ENCODE assay signal across 12 cellular contexts in the genomic region with DNA sequence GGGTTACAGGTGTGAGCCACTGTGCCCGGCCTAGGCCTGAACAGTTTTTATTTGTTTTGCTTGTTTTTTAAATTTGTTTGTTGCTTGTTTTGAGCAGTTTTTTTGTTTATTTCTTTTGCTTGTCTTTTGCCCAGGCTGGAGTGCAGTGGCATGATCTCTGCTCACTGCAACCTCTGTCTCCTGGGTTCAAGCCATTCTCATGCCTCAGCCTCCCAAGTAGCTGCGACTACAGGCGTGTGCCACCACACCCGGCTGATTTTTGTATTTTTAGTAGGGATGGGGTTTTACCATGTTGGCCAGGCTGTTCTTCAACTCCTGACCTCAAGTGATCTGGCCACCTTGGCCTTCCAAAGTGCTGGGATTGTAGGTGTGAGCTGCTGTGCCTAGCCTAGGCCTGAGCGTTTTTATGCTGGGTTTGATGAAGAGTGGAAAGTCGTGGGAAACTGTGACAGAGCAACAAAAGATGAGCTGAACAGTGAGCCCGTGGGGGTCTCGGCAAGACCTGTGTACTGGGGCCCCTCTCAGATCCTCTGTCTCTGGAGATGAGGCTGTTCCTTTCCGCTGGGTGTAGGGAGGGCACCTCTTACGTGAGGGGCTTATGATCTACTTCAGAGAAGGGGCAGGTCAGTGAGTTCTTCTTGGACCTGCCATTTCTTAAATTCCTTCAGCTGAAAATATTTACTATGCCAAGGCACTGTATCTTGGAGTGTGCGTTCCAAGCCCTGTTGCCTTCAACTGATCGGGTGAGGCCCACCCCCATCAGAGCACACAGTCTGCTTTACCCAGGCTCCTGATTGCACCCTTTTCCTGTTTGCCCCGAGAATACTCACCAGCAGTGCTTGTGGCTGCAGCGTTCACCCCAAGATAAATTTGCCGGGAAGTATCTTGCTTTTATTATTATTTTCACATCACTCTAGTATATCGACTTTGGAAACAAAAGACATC.
DNase-seq lines count a peak whose midpoint lies in the region; ATAC-seq, FAIRE-seq and TF ChIP-seq lines count a peak whose summit lies in the region.
"Had no signal": no experiment of that assay in that cellular context is flagged by ENCODE, and none has a peak within 500 bp of the region (broad histone marks: within the 10 kb centered on the region; RNA-seq: fewer than 3 reads in every experiment).

No MANE protein-coding gene starts in this region.

- in situ Hi-C loops in GM12878 (cut with MboI): loop anchor here (25.0 kb wide), 1 partner anchor 1201 kb away; a partner anchor contains a TSS

- H3K27me3 Mint-ChIP-seq in natural killer cell treated with Interleukin-12 subunit alpha and Interleukin-12 subunit beta and Interleukin-15 and Interleukin-18, amount 100 ng/mL, for 72 hours: no peaks in the 10 kb centered on the region

- H3K4me1 ChIP-seq in heart left ventricle (peaks cover 9 to 99% (median 65%) of the 10 kb centered on the region in 12 donors), GM12878 (ENCODE audit: control insufficient read depth, insufficient read depth, low read length) (peaks cover 79% of the 10 kb centered on the region), pancreas (peaks cover 0 to 5% (median 0%) of the 10 kb centered on the region in 3 donors)

- peaks cover 92% of the 10 kb centered on the region for H3K79me2 ChIP-seq in GM12878 (ENCODE audit: control insufficient read depth, insufficient read depth, low read length)

- H3K4me1 Mint-ChIP-seq in natural killer cell treated with Interleukin-12 subunit alpha and Interleukin-12 subunit beta and Interleukin-15 and Interleukin-18, amount 100 ng/mL, for 72 hours (ENCODE audit: low read depth in 2 of 2): peaks cover 68 to 74% of the 10 kb centered on the region in 2 donors

- peak overlapping the region; percentile 99 for H3K27ac Mint-ChIP-seq in natural killer cell treated with Interleukin-12 subunit alpha and Interleukin-12 subunit beta and Interleukin-15 and Interleukin-18, amount 100 ng/mL, for 72 hours

- no peak for TF ChIP-seq EP300 in GM12878 (IDR thresholded peaks at IDR 0.05; ENCODE audit: borderline replicate concordance in 1 of 2, control insufficient read depth in 1 of 2, low read depth in 2 of 2, low read length in 2 of 2)

- H3K9me3 ChIP-seq in heart left ventricle: no peaks in the 10 kb centered on the region
- H3K9me3 ChIP-seq in GM12878 (replicated peaks; ENCODE audit: control insufficient read depth, insufficient read depth, low read length): no peaks in the 10 kb centered on the region
- no peaks in the 10 kb centered on the region for H3K9me3 ChIP-seq in pancreas
- H3K9me3 ChIP-seq: ovary had no signal

- peak overlapping the region in 11 of 12 donors; percentile 3 to 91 (median 31) for H3K27ac ChIP-seq in heart left ventricle
- H3K27ac ChIP-seq in GM12878 (ENCODE audit: control insufficient read depth, insufficient read depth): peak overlapping the region; percentile 99
- H3K27ac ChIP-seq in pancreas: peak overlapping the region in 2 of 4 donors; percentile 5 to 26
- H3K27ac ChIP-seq: C4-2B, ovary had no signal

- TF ChIP-seq POLR2A in heart left ventricle (IDR thresholded peaks at IDR 0.05): no peak
- TF ChIP-seq POLR2A in GM12878 (IDR thresholded peaks at IDR 0.05; ENCODE audit: low read depth, low read length): no peak

- H3K27me3 ChIP-seq in heart left ventricle (no peaks in the 10 kb centered on the region), GM12878 (replicated peaks in 1 of 2; ENCODE audit: control insufficient read depth in 2 of 2, insufficient read depth in 2 of 2, low read length in 1 of 2) (no peaks in the 10 kb centered on the region), pancreas (no peaks in the 10 kb centered on the region)
- H3K27me3 ChIP-seq: ovary had no signal

- CTCF ChIA-PET in GM12878 (lab: Yijun Ruan, JAX): interaction anchor here (0.7 to 2.4 kb wide), 8 partner anchors 8 to 33 kb away, joined by 3 to 14 read pairs (median 4); no protein-coding TSS in a partner anchor

- no peaks in the 10 kb centered on the region for H3K36me3 ChIP-seq in heart left ventricle
- H3K36me3 ChIP-seq in GM12878 (ENCODE audit: control insufficient read depth in 2 of 2, insufficient read depth in 2 of 2, low read length in 1 of 2): peaks cover 15 to 17% of the 10 kb centered on the region in 2 experiments
- H3K36me3 ChIP-seq in pancreas: no peaks in the 10 kb centered on the region
- H3K36me3 ChIP-seq: ovary had no signal

- intact Hi-C loops in heart left ventricle (cut with DNase I): no loop called here
- intact Hi-C loops in Right ventricle myocardium inferior (cut with DNase I): no loop called here
- intact Hi-C loops in GM12878 (cut with micrococcal nuclease; ENCODE audit: unreplicated experiment): no loop called here
- intact Hi-C loops in pancreas (cut with DNase I): no loop called here

- no peaks in the 10 kb centered on the region for H4K20me1 ChIP-seq in GM12878 (ENCODE audit: control insufficient read depth, insufficient read depth)

- H3K9me3 Mint-ChIP-seq in natural killer cell treated with Interleukin-12 subunit alpha and Interleukin-12 subunit beta and Interleukin-15 and Interleukin-18, amount 100 ng/mL, for 72 hours: no peaks in the 10 kb centered on the region

- SMC1A ChIA-PET in GM12878 (lab: Charles Lee; ENCODE audit: uncharacterized antibody, unreplicated experiment): interaction anchor here (0.7 to 9.1 kb wide), 8 partner anchors 10 to 58 kb away, joined by 3 to 96 read pairs (median 10); no protein-coding TSS in a partner anchor

- POLR2A ChIA-PET in GM12878 (lab: Charles Lee): interaction anchor here (0.5 to 6.6 kb wide), 9 partner anchors 8 to 22 kb away, joined by 3 to 47 read pairs (median 6); no protein-coding TSS in a partner anchor

- no peak overlapping the region for H2AFZ ChIP-seq in GM12878 (ENCODE audit: control insufficient read depth, low read depth, low read length)

- ATAC-seq in heart left ventricle (no peak), Right ventricle myocardium inferior (no peak), GM12878 (no peak), pancreas (no peak), HG03442 (IDR thresholded peaks at IDR 0.05; ENCODE audit: unreplicated experiment) (no peak)
- no peak for ATAC-seq in natural killer cell treated with Interleukin-12 subunit alpha and Interleukin-12 subunit beta and Interleukin-15 and Interleukin-18, amount 100 ng/mL, for 72 hours

- DNase-seq in heart left ventricle (no peak), Right ventricle myocardium inferior (ENCODE audit: missing footprints) (no peak), GM12878 (ENCODE audit: low read depth, low spot score) (no peak), pancreas (no peak), NCI-H1436 (lab: John Stamatoyannopoulos, UW) (no peak), NCI-H2171 (lab: John Stamatoyannopoulos, UW) (no peak)
- no peak for DNase-seq in natural killer cell treated with Interleukin-12 subunit alpha and Interleukin-12 subunit beta and Interleukin-15 and Interleukin-18, amount 100 ng/mL, for 72 hours (ENCODE audit: low spot score)
- DNase-seq: NCI-H446, ovary had no signal

- FAIRE-seq in GM12878 (lab: Jason Lieb, UNC) (no peak), pancreas (lab: Jason Lieb, UNC) (no peak)

- TSS peak; percentile 33 for BruUV-seq in GM12878 (replicated peaks; lab: Mats Ljungman, UMichigan)

- RAD21 ChIA-PET in GM12878 (lab: Charles Lee; ENCODE audit: unreplicated experiment): interaction anchor here (1.2 to 6.9 kb wide), 8 partner anchors 10 to 33 kb away, joined by 4 to 63 read pairs (median 16); no protein-coding TSS in a partner anchor

- peak overlapping the region; percentile 68 for H3K9ac ChIP-seq in GM12878 (ENCODE audit: control insufficient read depth, insufficient read depth, low read length)

- TF ChIP-seq CTCF in heart left ventricle (IDR thresholded peaks at IDR 0.05) (no peak), GM12878 (IDR thresholded peaks at IDR 0.05 in 2 of 3, conservative IDR thresholded peaks at IDR 0.05 in 1 of 3; ENCODE audit: control insufficient read depth in 2 of 3, extremely low read depth in 1 of 3, insufficient read depth in 1 of 3, low read depth in 3 of 3, low read length in 3 of 3) (no peak), pancreas (IDR thresholded peaks at IDR 0.05) (no peak)

- 85 to 89% (median 85%) methylated on average over 16 of the region's 16 CpGs for WGBS in heart left ventricle, 4 donors
- 32% methylated on average over 16 of the region's 16 CpGs for WGBS in GM12878 (ENCODE audit: insufficient coverage, insufficient replicate concordance, low lambda C conversion rate, missing lambda C conversion rate)
- 88 to 93% methylated on average over 16 of the region's 16 CpGs for WGBS in pancreas, 2 donors

- H3K4me2 ChIP-seq in GM12878 (ENCODE audit: control insufficient read depth, insufficient read depth): peak overlapping the region; percentile 98

- H3K4me3 ChIP-seq in heart left ventricle (no peak overlapping the region), GM12878 (0 out of 2 replicates have a peak overlapping the region, but pooled peaks have one; percentile 27), pancreas (no peak overlapping the region)
- H3K4me3 ChIP-seq: ovary, SK-N-MC had no signal

- no peak for TF ChIP-seq RAD21 in GM12878 (IDR thresholded peaks at IDR 0.05; ENCODE audit: insufficient read depth, low read depth, low read length)

- H3K36me3 Mint-ChIP-seq in natural killer cell treated with Interleukin-12 subunit alpha and Interleukin-12 subunit beta and Interleukin-15 and Interleukin-18, amount 100 ng/mL, for 72 hours: peaks cover 4% of the 10 kb centered on the region

- peak overlapping the region; percentile 85 for H3K4me3 Mint-ChIP-seq in natural killer cell treated with Interleukin-12 subunit alpha and Interleukin-12 subunit beta and Interleukin-15 and Interleukin-18, amount 100 ng/mL, for 72 hours

TF ChIP-seq in GM12878, 131 proteins besides CTCF, POLR2A, EP300 and RAD21 (continues in another document):
- TF ChIP-seq RB1 (IDR thresholded peaks at IDR 0.05; ENCODE audit: borderline replicate concordance) (no peak), PAX8 (IDR thresholded peaks at IDR 0.05) (0 out of 2 replicates have a peak, but pooled peaks have one; percentile 36), SMAD5 (IDR thresholded peaks at IDR 0.05; ENCODE audit: low read depth) (0 out of 2 replicates have a peak, but pooled peaks have one; percentile 4), SMARCA5 (IDR thresholded peaks at IDR 0.05) (peak; percentile 69; the same call in 1 of the 2 replicates)
- TF ChIP-seq, protein P1, sequence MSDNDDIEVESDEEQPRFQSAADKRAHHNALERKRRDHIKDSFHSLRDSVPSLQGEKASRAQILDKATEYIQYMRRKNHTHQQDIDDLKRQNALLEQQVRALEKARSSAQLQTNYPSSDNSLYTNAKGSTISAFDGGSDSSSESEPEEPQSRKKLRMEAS (IDR thresholded peaks at IDR 0.05; ENCODE audit: low read depth, low read length): no peak
